Comparison of ENCODE assay signal across 11 cellular contexts in the genomic region with DNA sequence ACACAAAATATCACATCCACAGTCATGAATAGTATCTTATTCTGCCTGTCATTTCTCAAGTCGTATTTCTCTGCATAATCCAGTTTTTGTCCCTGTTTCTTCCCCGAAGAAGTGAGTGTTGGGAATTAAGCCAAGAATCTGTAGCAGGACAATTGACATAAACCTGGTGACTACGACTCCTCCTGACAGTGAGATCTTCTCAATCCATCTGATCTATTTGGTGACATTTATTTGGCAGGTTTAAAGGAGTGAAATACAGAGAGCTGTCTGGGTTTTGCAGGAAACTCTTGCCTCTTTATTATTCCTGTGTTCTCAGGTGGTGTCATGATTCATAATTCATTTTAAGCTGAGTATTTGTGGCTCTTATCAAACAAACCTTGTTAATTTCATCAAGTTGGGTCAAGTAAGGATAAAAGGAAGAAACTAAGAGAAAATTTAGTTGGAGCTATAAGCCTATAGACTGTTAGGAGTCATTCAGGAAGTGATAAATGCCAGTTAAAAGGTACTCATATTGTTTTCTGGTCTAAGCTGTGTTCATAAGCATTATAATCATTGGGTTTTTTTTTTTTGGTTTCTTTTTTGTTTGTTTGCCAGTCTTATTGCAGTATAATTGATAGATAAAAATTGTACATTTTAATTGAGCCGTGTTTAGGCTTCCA.
"Had no signal": no experiment of that assay in that cellular context is flagged by ENCODE, and none has a peak within 500 bp of the region (broad histone marks: within the 10 kb centered on the region; RNA-seq: fewer than 3 reads in every experiment).

No MANE protein-coding gene starts in this region.

- ATAC-seq: gastroesophageal sphincter; stimulated activated naive CD8-positive, alpha-beta T cell treated with anti-CD3 and anti-CD28 coated beads, Interleukin-15, amount 100 ng/mL, for 72 hours had no signal

- DNase-seq: activated CD4-positive, alpha-beta T cell treated with anti-CD3 and anti-CD28 coated beads, Interleukin-2, amount 10 ng/mL, durations not matched to agents 24 days and 14 days; activated CD8-positive, alpha-beta memory T cell treated with anti-CD3 and anti-CD28 coated beads for 24 hours; activated naive CD4-positive, alpha-beta T cell treated with Interleukin-2 at 50 U/mL for 16 hours; activated naive CD8-positive, alpha-beta T cell treated with anti-CD3 and anti-CD28 coated beads, Interleukin-2, amount 50 U/mL, for 24 hours; effector CD8-positive, alpha-beta T cell; kidney; retina; stimulated activated CD4-positive, alpha-beta T cell treated with anti-CD3 and anti-CD28 coated beads, Interleukin-4, amount 100 ng/mL, for 24 hours; stimulated activated naive CD8-positive, alpha-beta T cell treated with anti-CD3 and anti-CD28 coated beads, Interleukin-15, amount 100 ng/mL, for 72 hours; testis had no signal
